In genomic region chr3:120350431-120350941, GRCh38 we compare ENCODE assay signal across 8 cellular contexts. TPM values are rescaled to one million over a fixed set of nuclear protein-coding genes. Genes with fewer than 3 reads are reported as not detected.
DNase-seq lines count a peak whose midpoint lies in the region; ATAC-seq and TF ChIP-seq lines count a peak whose summit lies in the region.

No MANE protein-coding gene starts in this region.

- CTCF ChIA-PET in AG04450 (lab: Charles Lee) = interaction anchor here (1.8 to 3.0 kb wide), 2 partner anchors 67 to 208 kb away, joined by 12 to 13 read pairs; no protein-coding TSS in a partner anchor
- CTCF ChIA-PET in HEK293 (lab: Yijun Ruan, JAX) = interaction anchor here (1.2 to 2.4 kb wide), 3 partner anchors 67 to 211 kb away, joined by 3 to 17 read pairs (median 7); no protein-coding TSS in a partner anchor

- no peak overlapping the region for H2AFZ ChIP-seq in smooth muscle cell (ENCODE audit: low read depth)

- DNase-seq in AG04450 (ENCODE audit: low read depth, low spot score) = peak; percentile 54
- no peak for DNase-seq in WERI-Rb-1
- peak; percentile 39 for DNase-seq in left cardiac atrium
- no peak for DNase-seq in smooth muscle cell (lab: John Stamatoyannopoulos, UW; ENCODE audit: unreplicated experiment)
- DNase-seq in effector CD8-positive, alpha-beta T cell (lab: John Stamatoyannopoulos, UW) = no peak
- no peak for DNase-seq in NCI-H128 (lab: John Stamatoyannopoulos, UW; ENCODE audit: unreplicated experiment)
- DNase-seq in SKM-1 treated with dmso at 0.1 percent for 144 hours (lab: John Stamatoyannopoulos, UW; ENCODE audit: unreplicated experiment) = no peak

- H3K4me1 ChIP-seq in HEK293 (ENCODE audit: control insufficient read depth, insufficient read depth, low read length) (peaks cover 9% of the 10 kb centered on the region), smooth muscle cell (ENCODE audit: low read depth) (peaks cover 15% of the 10 kb centered on the region)

- no peak for TF ChIP-seq CTCF in AG04450 (IDR thresholded peaks at IDR 0.05; ENCODE audit: low read depth, low read length)
- TF ChIP-seq CTCF in HEK293 (tag by site-specific recombination; IDR thresholded peaks at IDR 0.05) = no peak
- TF ChIP-seq CTCF in WERI-Rb-1 (IDR thresholded peaks at IDR 0.05; ENCODE audit: low read depth, low read length) = no peak
- no peak for TF ChIP-seq CTCF in smooth muscle cell (IDR thresholded peaks at IDR 0.05; ENCODE audit: borderline replicate concordance, insufficient read depth, poor library complexity, severe bottlenecking)

- peak overlapping the region; percentile 84 for H3K9ac ChIP-seq in smooth muscle cell (ENCODE audit: low read depth)

- H3K9me3 ChIP-seq in AG04450 (ENCODE audit: control insufficient read depth, insufficient read depth, low read length) (no peaks in the 10 kb centered on the region; the same call in 1 of the 2 replicates), HEK293 (ENCODE audit: control insufficient read depth, insufficient read depth, low read depth, low read length) (no peaks in the 10 kb centered on the region), WERI-Rb-1 (ENCODE audit: severe bottlenecking) (no peaks in the 10 kb centered on the region), smooth muscle cell (replicated peaks; ENCODE audit: low read depth) (no peaks in the 10 kb centered on the region)

- ATAC-seq in left cardiac atrium = no peak

- H3K4me3 ChIP-seq in AG04450 (ENCODE audit: low read depth, low read length) (no peak overlapping the region; the same call in 1 of the 2 replicates), HEK293 (ENCODE audit: low read depth, low read length) (no peak overlapping the region), WERI-Rb-1 (ENCODE audit: low read depth, low read length) (peak overlapping the region; percentile 88), smooth muscle cell (peak overlapping the region; percentile 85)

- H3K27ac ChIP-seq in AG04450 (ENCODE audit: low read depth, low read length) = no peak overlapping the region
- no peak overlapping the region for H3K27ac ChIP-seq in HEK293 (ENCODE audit: extremely low read depth, low read depth, low read length)
- no peak overlapping the region for H3K27ac ChIP-seq in WERI-Rb-1
- peak overlapping the region; percentile 78 for H3K27ac ChIP-seq in smooth muscle cell (ENCODE audit: low read depth)

- POLR2A ChIA-PET in AG04450 (lab: Yijun Ruan, JAX) (interaction anchor here (0.7 to 2.7 kb wide), 6 partner anchors 43 to 263 kb away, joined by 3 to 16 read pairs (median 8); partner anchors contain the start of gene FSTL1), HEK293 (lab: Yijun Ruan, JAX) (interaction anchor here (0.7 kb wide), 2 partner anchors 100 to 174 kb away, joined by 3 to 4 read pairs; partner anchors contain the start of gene FSTL1)

- WGBS in smooth muscle cell (ENCODE audit: low lambda C conversion rate) = 59% methylated on average over 7 of the region's 7 CpGs

- peaks cover 23% of the 10 kb centered on the region for H4K20me1 ChIP-seq in smooth muscle cell (ENCODE audit: low read depth)

- H3K27me3 ChIP-seq in AG04450 (ENCODE audit: control insufficient read depth, insufficient read depth, low read length) (peaks cover 5% of the 10 kb centered on the region), WERI-Rb-1 (ENCODE audit: insufficient read depth, low read depth, severe bottlenecking) (no peaks in the 10 kb centered on the region), smooth muscle cell (ENCODE audit: low read depth) (no peaks in the 10 kb centered on the region)

- intact Hi-C loops in left cardiac atrium (cut with DNase I) = no loop called here

- peak overlapping the region; percentile 86 for H3K4me2 ChIP-seq in smooth muscle cell

- H3K36me3 ChIP-seq in HEK293 (ENCODE audit: control insufficient read depth in 2 of 2, insufficient read depth in 1 of 2, low read length in 2 of 2) = peaks cover 0 to 10% of the 10 kb centered on the region in 2 experiments; a peak in 1 of 3 replicates
- H3K36me3 ChIP-seq in WERI-Rb-1 = peaks cover 25% of the 10 kb centered on the region
- H3K36me3 ChIP-seq in smooth muscle cell (ENCODE audit: low read depth) = no peaks in the 10 kb centered on the region

- peaks cover 28% of the 10 kb centered on the region for H3K79me2 ChIP-seq in smooth muscle cell (ENCODE audit: low read depth)

- peaks cover 11% of the 10 kb centered on the region for H3F3A ChIP-seq in smooth muscle cell (ENCODE audit: low read depth)

TF ChIP-seq in HEK293, 187 proteins besides CTCF, POLR2A, EP300 and RAD21:
- 0 out of 2 replicates have a peak, but pooled peaks have one; percentile 28 for TF ChIP-seq ZNF600 (tag by site-specific recombination; IDR thresholded peaks at IDR 0.05)
- no peak for TF ChIP-seq ELK4 (IDR thresholded peaks at IDR 0.05; ENCODE audit: borderline replicate concordance, low read depth, low read length)
- no peak for TF ChIP-seq ZNF677 (tag by site-specific recombination; IDR thresholded peaks at IDR 0.05)
- no peak for TF ChIP-seq ZNF768 (tag by site-specific recombination; IDR thresholded peaks at IDR 0.05)
- peak; percentile 37; the same call in 1 of the 2 replicates for TF ChIP-seq PRDM10 (tag by site-specific recombination; IDR thresholded peaks at IDR 0.05)
- TF ChIP-seq ZNF280C (tag by site-specific recombination; IDR thresholded peaks at IDR 0.05) = no peak

RNA-seq across cellular contexts. Expression of gene LRRC58, which starts 1.3 kb away (rescaled TPM):
- polyA plus RNA-seq in AG04450 (2011; rRNA removed) = 9.9 and 15.0 TPM in 2 replicates
- polyA minus RNA-seq in AG04450 (2011; rRNA and poly(A)+ RNA removed) = 6.7 and 13.3 TPM in 2 replicates
- 10 to 100 TPM; 12.0 to 13.6 TPM for total RNA-seq in left cardiac atrium
- 20.4 and 28.1 TPM in 2 replicates for total RNA-seq in smooth muscle cell
- polyA plus RNA-seq in smooth muscle cell = 4.9 and 6.4 TPM in 2 replicates

Comparison
In these comparisons a context has a peak if more than half of its experiments do, and no peak if none do; other contexts are left out.
1. DNase-seq: peak in AG04450 (single experiment) and left cardiac atrium (single experiment); none in WERI-Rb-1 (single experiment), smooth muscle cell (single experiment), effector CD8-positive, alpha-beta T cell (single experiment), NCI-H128 (single experiment) and SKM-1 treated with dmso at 0.1 percent for 144 hours (single experiment).
2. H3K4me3 ChIP-seq: peak in WERI-Rb-1 (single experiment) and smooth muscle cell (single experiment); none in AG04450 (single experiment) and HEK293 (single experiment).